In the genomic region with DNA sequence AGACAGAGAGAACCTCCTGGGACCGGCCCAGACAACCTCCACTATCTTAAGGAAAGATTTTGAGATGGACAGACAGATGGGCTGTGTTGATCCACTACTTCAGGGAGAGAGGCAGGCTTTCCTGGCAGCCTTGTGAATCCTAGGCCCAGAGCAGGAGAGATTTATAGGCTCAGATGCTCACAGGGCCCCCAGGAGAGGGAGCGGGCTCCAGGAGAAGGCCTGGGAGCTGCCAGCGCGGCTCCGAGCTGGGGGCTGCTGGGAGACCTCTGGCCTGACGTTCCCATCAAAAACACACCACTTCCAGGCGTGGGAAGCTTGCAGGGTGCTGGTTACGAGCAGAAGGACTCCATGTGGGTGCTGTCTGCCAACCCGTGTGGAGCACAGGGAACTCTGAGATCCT, we compare ENCODE assay signal across 19 cellular contexts. TPM values are rescaled to one million over a fixed set of nuclear protein-coding genes. Genes with fewer than 3 reads are reported as not detected.
DNase-seq lines count a peak whose midpoint lies in the region; ATAC-seq and TF ChIP-seq lines count a peak whose summit lies in the region.
"Had no signal": no experiment of that assay in that cellular context is flagged by ENCODE, and none has a peak within 500 bp of the region (broad histone marks: within the 10 kb centered on the region; RNA-seq: fewer than 3 reads in every experiment).

No MANE protein-coding gene starts in this region.

- peaks cover 0 to 8% (median 0%) of the 10 kb centered on the region in 7 donors for H3K27me3 ChIP-seq in spleen (replicated peaks in 1 of 7)
- H3K27me3 ChIP-seq in SJCRH30: peaks cover 3% of the 10 kb centered on the region; the same call in 1 of the 2 replicates
- H3K27me3 ChIP-seq: BE2C, MG63 had no signal

- H3K27ac Mint-ChIP-seq in nephron progenitor cell: peak overlapping the region; percentile 76
- H3K27ac Mint-ChIP-seq: CD4-positive, alpha-beta T cell had no signal

- no peaks in the 10 kb centered on the region for H3K36me3 Mint-ChIP-seq in nephron progenitor cell (ENCODE audit: low read depth)

- no peaks in the 10 kb centered on the region for H3K9me3 Mint-ChIP-seq in nephron progenitor cell
- H3K9me3 Mint-ChIP-seq: CD4-positive, alpha-beta T cell had no signal

- TF ChIP-seq CTCF in nephron progenitor cell (IDR thresholded peaks at IDR 0.05): no peak
- TF ChIP-seq CTCF in spleen (IDR thresholded peaks at IDR 0.05 in 8 of 11, conservative IDR thresholded peaks at IDR 0.05 in 3 of 11): no peak

- peak; percentile 21 for DNase-seq in NCI-H82 (lab: John Stamatoyannopoulos, UW)
- no peak for DNase-seq in NCI-H82 treated with DMSO at 0.1 percent for 48 hours (lab: John Stamatoyannopoulos, UW; ENCODE audit: unreplicated experiment)
- DNase-seq in nephron progenitor cell: peak; percentile 47
- DNase-seq in spleen: peak; percentile 31
- no peak for DNase-seq in SJCRH30
- no peak for DNase-seq in NCI-H1092 (lab: John Stamatoyannopoulos, UW)
- DNase-seq in NCI-H1105 treated with DMSO at 0.1 percent for 48 hours (lab: John Stamatoyannopoulos, UW): no peak
- DNase-seq: BE2C; Calu3; CD4-positive, alpha-beta T cell; DMS53; MG63; NCI-H1092 treated with DMSO at 0.1 percent for 48 hours; NCI-H1694; NCI-H526 treated with DMSO at 0.1 percent for 48 hours; OCI-M1; RPMI8226 had no signal

- TF ChIP-seq POLR2A in spleen (IDR thresholded peaks at IDR 0.05): no peak

- no peaks in the 10 kb centered on the region for H3K27me3 Mint-ChIP-seq in nephron progenitor cell (ENCODE audit: low read depth, poor library complexity)

- no peak for ATAC-seq in GM21528 (IDR thresholded peaks at IDR 0.05; ENCODE audit: low FRiP score, unreplicated experiment)

- H3K4me3 ChIP-seq in spleen: no peak overlapping the region
- H3K4me3 ChIP-seq in SJCRH30: no peak overlapping the region
- H3K4me3 ChIP-seq: MG63 had no signal

- intact Hi-C loops in spleen (cut with DNase I; ENCODE audit: low total_unique reads): no loop called here

- WGBS in spleen, 5 donors: 73 to 88% (median 85%) methylated on average over 9 of the region's 9 CpGs

- H3K27ac ChIP-seq in spleen (no peak overlapping the region), SJCRH30 (no peak overlapping the region)
- H3K27ac ChIP-seq: 22Rv1 had no signal

- no peaks in the 10 kb centered on the region for H3K36me3 ChIP-seq in spleen
- no peaks in the 10 kb centered on the region for H3K36me3 ChIP-seq in SJCRH30
- H3K36me3 ChIP-seq: BE2C, MG63 had no signal

- peaks cover 29% of the 10 kb centered on the region for H3K4me1 Mint-ChIP-seq in nephron progenitor cell

- H3K9me3 ChIP-seq in spleen (no peaks in the 10 kb centered on the region), SJCRH30 (replicated peaks) (no peaks in the 10 kb centered on the region)
- H3K9me3 ChIP-seq: BE2C had no signal

- peaks cover 0 to 10% (median 0%) of the 10 kb centered on the region in 6 donors for H3K4me1 ChIP-seq in spleen
- H3K4me1 ChIP-seq in SJCRH30: no peaks in the 10 kb centered on the region
- H3K4me1 ChIP-seq: BE2C had no signal

- H3K4me3 Mint-ChIP-seq in nephron progenitor cell: no peak overlapping the region
- H3K4me3 Mint-ChIP-seq: CD4-positive, alpha-beta T cell had no signal

RNA-seq across cellular contexts. Expression of gene MYH11, which starts 53.2 kb away (rescaled TPM):
- 100 to 1,000 TPM in 6 of 7 donors, 10 to 100 TPM in 1; 59.0 to 135 (median 114) TPM for total RNA-seq in spleen
- polyA plus RNA-seq in spleen: 10 to 100 TPM in 2 of 3 donors, 1 to 10 TPM in 1; 9.6 to 29.9 (median 23.3) TPM
- 0.03 and 0.08 TPM in 2 replicates for total RNA-seq in SJCRH30 (2014; rRNA removed; shearing (Covaris generic))
- total RNA-seq: CD4-positive, alpha-beta T cell had no signal

Comparison
In these comparisons a context has a peak if more than half of its experiments do, and no peak if none do; other contexts are left out.
1. DNase-seq: peak in NCI-H82 (single experiment), nephron progenitor cell (single experiment) and spleen (single experiment); none in NCI-H82 treated with DMSO at 0.1 percent for 48 hours (single experiment), SJCRH30 (0 of 2), NCI-H1092 (single experiment) and NCI-H1105 treated with DMSO at 0.1 percent for 48 hours (single experiment).
2. RNA of gene MYH11, which starts 53.2 kb away (total RNA-seq): 59.0 to 135 TPM in spleen; 0.03 to 0.08 TPM in SJCRH30; every median in the first group is over 10 times any median in the second.